In the genomic region with DNA sequence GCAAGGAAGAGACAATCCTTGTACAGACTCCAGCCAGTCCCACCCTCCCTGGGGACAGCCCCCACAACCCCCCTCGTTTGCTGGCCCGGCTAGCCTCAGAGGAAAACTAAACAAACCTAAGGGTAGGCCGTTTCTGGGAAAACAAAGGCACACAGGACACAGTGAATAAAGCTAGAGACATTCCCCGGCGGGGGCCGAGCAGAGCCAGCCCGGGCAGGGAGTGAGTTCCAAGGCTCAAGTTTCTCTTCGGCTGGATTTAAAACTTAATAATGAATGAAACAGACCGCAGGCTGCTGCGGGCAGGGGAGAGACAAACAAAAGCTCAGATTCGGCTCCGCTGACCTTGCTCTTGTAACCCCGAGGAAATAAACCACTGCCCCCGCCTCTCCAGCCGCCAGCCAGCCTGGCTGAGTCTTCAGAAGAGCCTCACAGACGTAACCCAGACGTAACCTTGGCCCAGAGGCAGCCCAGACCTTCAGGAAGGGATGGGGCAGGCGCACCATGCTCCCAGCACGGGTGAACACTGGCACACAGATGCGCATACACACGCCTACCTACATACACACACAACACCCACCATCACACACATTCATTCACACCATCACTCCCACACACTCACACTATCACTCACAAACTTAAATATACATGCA, we compare ENCODE assay signal across 11 cellular contexts.
DNase-seq lines count a peak whose midpoint lies in the region; ATAC-seq, FAIRE-seq and TF ChIP-seq lines count a peak whose summit lies in the region.
"Had no signal": no experiment of that assay in that cellular context is flagged by ENCODE, and none has a peak within 500 bp of the region (broad histone marks: within the 10 kb centered on the region; RNA-seq: fewer than 3 reads in every experiment).

No MANE protein-coding gene starts in this region.

- no peak for TF ChIP-seq CTCF in body of pancreas (IDR thresholded peaks at IDR 0.05)

- DNase-seq in GOT3 (lab: John Stamatoyannopoulos, UW) (peak; percentile 22), body of pancreas (peak in 1 of 4 donors; percentile 32), renal cortical epithelial cell (ENCODE audit: low read depth) (peak; percentile 24), T-cell (no peak), HTR-8/SVneo (ENCODE audit: insufficient read length, low spot score) (no peak)
- DNase-seq in stimulated activated CD4-positive, alpha-beta T cell treated with anti-CD3 and anti-CD28 coated beads, Interleukin-4, amount 100 ng/mL, for 4 hours, result no peak
- DNase-seq in activated CD8-positive, alpha-beta memory T cell treated with anti-CD3 and anti-CD28 coated beads, Interleukin-2, amount 50 U/mL, for 4 hours, result no peak
- DNase-seq: NCI-H2029 treated with DMSO at 0.1 percent for 48 hours, T-helper 1 cell had no signal

- H3K27ac ChIP-seq in body of pancreas, result peak overlapping the region in 1 of 4 donors; percentile 10

- no peaks in the 10 kb centered on the region for H3K27me3 ChIP-seq in body of pancreas
- no peaks in the 10 kb centered on the region for H3K27me3 ChIP-seq in iPS-15b (ENCODE audit: control insufficient read depth, insufficient read depth, low read length)

- H3K4me3 Mint-ChIP-seq in T-cell, result no peak overlapping the region

- peak overlapping the region; percentile 5 for H3K9ac ChIP-seq in iPS-15b (ENCODE audit: low read depth, low read length)

- intact Hi-C loops in body of pancreas (cut with DNase I), result no loop called here

- no peak overlapping the region for H3K4me3 ChIP-seq in body of pancreas
- H3K4me3 ChIP-seq in iPS-15b (ENCODE audit: low read depth, low read length), result no peak overlapping the region

- H3K36me3 Mint-ChIP-seq in T-cell, result no peaks in the 10 kb centered on the region

- TF ChIP-seq POLR2A in body of pancreas (IDR thresholded peaks at IDR 0.05), result no peak

- no peaks in the 10 kb centered on the region for H3K9me3 Mint-ChIP-seq in T-cell
- H3K9me3 Mint-ChIP-seq: activated T-helper 2 cell treated with anti-CD3 and anti-CD28 coated beads, Interferon-gamma antibody, Interleukin-2, Interleukin-4, amounts not matched to agents 10 μg/mL and 5 μg/mL and 100 μg/mL, durations not matched to agents 14 hours and 24 hours and 36 hours had no signal

- no peak overlapping the region for H3K27ac Mint-ChIP-seq in T-cell
- H3K27ac Mint-ChIP-seq: activated T-helper 2 cell treated with anti-CD3 and anti-CD28 coated beads, Interferon-gamma antibody, Interleukin-2, Interleukin-4, amounts not matched to agents 10 μg/mL and 5 μg/mL and 100 μg/mL, durations not matched to agents 14 hours and 24 hours and 36 hours had no signal

- POLR2A ChIA-PET in T-cell (lab: Charles Lee), result no interaction called here

- no peaks in the 10 kb centered on the region for H3K9me3 ChIP-seq in body of pancreas
- H3K9me3 ChIP-seq in iPS-15b (ENCODE audit: control insufficient read depth, insufficient read depth, low read length), result no peaks in the 10 kb centered on the region

- 46 to 60% methylated on average over 21 of the region's 21 CpGs for WGBS in body of pancreas, 2 donors

- no peaks in the 10 kb centered on the region for H3K4me1 Mint-ChIP-seq in T-cell

- peaks cover 3 to 10% of the 10 kb centered on the region in 2 donors for H3K27me3 Mint-ChIP-seq in T-cell

- H3K36me3 ChIP-seq in body of pancreas (replicated peaks in 1 of 2; ENCODE audit: insufficient read depth in 1 of 2, low read depth in 2 of 2) (peaks cover 0 to 2% of the 10 kb centered on the region in 2 donors), iPS-15b (ENCODE audit: control insufficient read depth, insufficient read depth, low read length) (peaks cover 30% of the 10 kb centered on the region)

- H3K4me1 ChIP-seq in body of pancreas (no peaks in the 10 kb centered on the region), iPS-15b (ENCODE audit: control insufficient read depth, insufficient read depth, low read length) (peaks cover 8% of the 10 kb centered on the region)

- CTCF ChIA-PET in T-cell (lab: Charles Lee), result no interaction called here

- FAIRE-seq in HTR-8/SVneo (lab: Jason Lieb, UNC), result no peak

- peak; percentile 33 for ATAC-seq in body of pancreas
- no peak for ATAC-seq in T-cell (replicated peaks in 1 of 4)

Comparison
In these comparisons a context has a peak if more than half of its experiments do, and no peak if none do; other contexts are left out.
1. DNase-seq: peak in GOT3 (single experiment) and renal cortical epithelial cell (single experiment); none in T-cell (0 of 34), stimulated activated CD4-positive, alpha-beta T cell treated with anti-CD3 and anti-CD28 coated beads, Interleukin-4, amount 100 ng/mL, for 4 hours (0 of 2), HTR-8/SVneo (single experiment) and activated CD8-positive, alpha-beta memory T cell treated with anti-CD3 and anti-CD28 coated beads, Interleukin-2, amount 50 U/mL, for 4 hours (single experiment).